ENCODE assay signal across 9 cellular contexts in the genomic region with DNA sequence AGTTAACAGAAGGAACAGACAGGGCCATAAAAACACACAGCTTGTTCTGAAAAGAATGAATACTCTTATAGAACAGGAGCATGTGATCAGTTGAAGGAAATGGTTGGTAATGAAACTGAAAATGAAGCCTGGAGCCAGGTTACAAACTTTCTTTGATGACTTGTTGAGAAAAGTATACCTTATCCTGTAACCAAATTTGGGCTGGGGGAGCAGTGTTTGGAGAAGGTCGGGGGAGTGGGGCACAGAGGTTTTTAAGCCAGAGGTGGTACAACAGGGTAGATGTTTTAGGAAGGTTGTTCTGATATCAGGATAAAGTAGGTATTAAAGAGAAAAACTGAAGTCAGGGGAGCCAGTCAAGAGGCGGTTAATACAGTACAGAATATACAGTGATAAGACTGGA. TPM values are rescaled to one million over a fixed set of nuclear protein-coding genes. Genes with fewer than 3 reads are reported as not detected.
A peak's percentile ranks its signal among the peaks of the same experiment; 100 is the strongest.
DNase-seq lines count a peak whose midpoint lies in the region; ATAC-seq lines count a peak whose summit lies in the region.
"Had no signal": no experiment of that assay in that cellular context is flagged by ENCODE, and none has a peak within 500 bp of the region (broad histone marks: within the 10 kb centered on the region; RNA-seq: fewer than 3 reads in every experiment).

No MANE protein-coding gene starts in this region.

- H3K9me3 ChIP-seq in GM23248 (ENCODE audit: low read depth): no peaks in the 10 kb centered on the region

- peaks cover 42% of the 10 kb centered on the region for H3K4me1 Mint-ChIP-seq in activated T-helper 1 cell treated with anti-CD3 and anti-CD28 coated beads, Interleukin-12 subunit alpha, Interleukin-12 subunit beta, Interleukin-2, Interleukin-4 antibody, amounts not matched to agents 30 ng/mL and 10 ng/mL and 1 ng/mL, durations not matched to agents 14 hours and 24 hours and 36 hours (ENCODE audit: low read depth)

- H3K9me2 ChIP-seq in GM23248 (ENCODE audit: insufficient read depth): no peaks in the 10 kb centered on the region

- H3K4me2 ChIP-seq in GM23248 (ENCODE audit: unreplicated experiment): no peak overlapping the region

- peak; percentile 95 for ATAC-seq in GM18502 (IDR thresholded peaks at IDR 0.05; ENCODE audit: poor library complexity, unreplicated experiment)
- peak; percentile 93 for ATAC-seq in GM19467 (IDR thresholded peaks at IDR 0.05; ENCODE audit: unreplicated experiment)
- ATAC-seq in HG03095 (IDR thresholded peaks at IDR 0.05; ENCODE audit: unreplicated experiment): peak; percentile 91
- no peak for ATAC-seq in left lobe of liver

- H3K9ac ChIP-seq in GM23248: no peak overlapping the region

- H3F3A ChIP-seq in GM23248 (ENCODE audit: insufficient read depth): peaks cover 11% of the 10 kb centered on the region; the same call in 1 of the 2 replicates

- H3K79me2 ChIP-seq in GM23248 (ENCODE audit: insufficient read depth): peaks cover 93% of the 10 kb centered on the region

- H3K9me3 Mint-ChIP-seq in activated T-helper 1 cell treated with anti-CD3 and anti-CD28 coated beads, Interleukin-12 subunit alpha, Interleukin-12 subunit beta, Interleukin-2, Interleukin-4 antibody, amounts not matched to agents 30 ng/mL and 10 ng/mL and 1 ng/mL, durations not matched to agents 14 hours and 24 hours and 36 hours: no peaks in the 10 kb centered on the region
- H3K9me3 Mint-ChIP-seq: dendritic cell treated with granulocyte-macrophage colony-stimulating factor and Interleukin-4, amounts not matched to agents 40 ng/mL and 50 ng/mL, for 4 days had no signal

- peaks cover 21% of the 10 kb centered on the region; the same call in 1 of the 2 replicates for H4K20me1 ChIP-seq in GM23248 (ENCODE audit: insufficient read depth)

- no peaks in the 10 kb centered on the region for H3K27me3 ChIP-seq in GM23248 (replicated peaks; ENCODE audit: insufficient read depth)

- H3K27ac Mint-ChIP-seq in activated T-helper 1 cell treated with anti-CD3 and anti-CD28 coated beads, Interleukin-12 subunit alpha, Interleukin-12 subunit beta, Interleukin-2, Interleukin-4 antibody, amounts not matched to agents 30 ng/mL and 10 ng/mL and 1 ng/mL, durations not matched to agents 14 hours and 24 hours and 36 hours: peak overlapping the region; percentile 89
- H3K27ac Mint-ChIP-seq: dendritic cell treated with granulocyte-macrophage colony-stimulating factor and Interleukin-4, amounts not matched to agents 40 ng/mL and 50 ng/mL, for 4 days had no signal

- intact Hi-C loops in activated T-helper 1 cell treated with anti-CD3 and anti-CD28 coated beads, Interleukin-12 subunit alpha, Interleukin-12 subunit beta, Interleukin-2, Interleukin-4 antibody, amounts not matched to agents 30 ng/mL and 10 ng/mL and 1 ng/mL, durations not matched to agents 14 hours and 24 hours and 36 hours (cut with micrococcal nuclease): loop anchor here (1.0 to 10.0 kb wide), 4 partner anchors 8 to 195 kb away; a partner anchor contains a TSS

- peak overlapping the region; percentile 76 for H3K4me3 Mint-ChIP-seq in activated T-helper 1 cell treated with anti-CD3 and anti-CD28 coated beads, Interleukin-12 subunit alpha, Interleukin-12 subunit beta, Interleukin-2, Interleukin-4 antibody, amounts not matched to agents 30 ng/mL and 10 ng/mL and 1 ng/mL, durations not matched to agents 14 hours and 24 hours and 36 hours
- H3K4me3 Mint-ChIP-seq: dendritic cell treated with granulocyte-macrophage colony-stimulating factor and Interleukin-4, amounts not matched to agents 40 ng/mL and 50 ng/mL, for 4 days had no signal

- peak; percentile 33 for DNase-seq in activated T-helper 1 cell treated with anti-CD3 and anti-CD28 coated beads, Interleukin-12 subunit alpha, Interleukin-12 subunit beta, Interleukin-2, Interleukin-4 antibody, amounts not matched to agents 30 ng/mL and 10 ng/mL and 1 ng/mL, durations not matched to agents 14 hours and 24 hours and 36 hours (ENCODE audit: low spot score)
- no peak for DNase-seq in left lobe of liver (ENCODE audit: low spot score)
- no peak for DNase-seq in GM23248
- DNase-seq in germinal center (ENCODE audit: low spot score): no peak
- DNase-seq in retina: no peak

- peaks cover 46% of the 10 kb centered on the region for H3K36me3 Mint-ChIP-seq in activated T-helper 1 cell treated with anti-CD3 and anti-CD28 coated beads, Interleukin-12 subunit alpha, Interleukin-12 subunit beta, Interleukin-2, Interleukin-4 antibody, amounts not matched to agents 30 ng/mL and 10 ng/mL and 1 ng/mL, durations not matched to agents 14 hours and 24 hours and 36 hours (ENCODE audit: low read depth)

- H3K4me1 ChIP-seq in GM23248 (ENCODE audit: insufficient read depth): peaks cover 12% of the 10 kb centered on the region

- H2AFZ ChIP-seq in GM23248: no peak overlapping the region

- no peaks in the 10 kb centered on the region for H3K27me3 Mint-ChIP-seq in activated T-helper 1 cell treated with anti-CD3 and anti-CD28 coated beads, Interleukin-12 subunit alpha, Interleukin-12 subunit beta, Interleukin-2, Interleukin-4 antibody, amounts not matched to agents 30 ng/mL and 10 ng/mL and 1 ng/mL, durations not matched to agents 14 hours and 24 hours and 36 hours (ENCODE audit: insufficient read depth)
- H3K27me3 Mint-ChIP-seq: dendritic cell treated with granulocyte-macrophage colony-stimulating factor and Interleukin-4, amounts not matched to agents 40 ng/mL and 50 ng/mL, for 4 days had no signal

- H3K36me3 ChIP-seq in GM23248 (ENCODE audit: low read depth): peaks cover 57% of the 10 kb centered on the region

- H3K4me3 ChIP-seq in GM23248: no peak overlapping the region

- no peak overlapping the region for H3K27ac ChIP-seq in GM23248

- WGBS in GM23248 (ENCODE audit: low coverage in 1 of 2, low lambda C conversion rate in 2 of 2, missing lambda C conversion rate in 2 of 2), 2 experiments: 10 to 13% methylated on average over 2 of the region's 2 CpGs

- in situ Hi-C loops in GM23248 (cut with MboI): no loop called here

RNA-seq across cellular contexts. Expression of a gene that starts 8.2 kb away (rescaled TPM):
- 42.6 and 46.5 TPM in 2 replicates for total RNA-seq in activated T-helper 1 cell treated with anti-CD3 and anti-CD28 coated beads, Interleukin-12 subunit alpha, Interleukin-12 subunit beta, Interleukin-2, Interleukin-4 antibody, amounts not matched to agents 30 ng/mL and 10 ng/mL and 1 ng/mL, durations not matched to agents 14 hours and 24 hours and 36 hours
- total RNA-seq in left lobe of liver: 16.8 TPM
- 73.0 and 73.3 TPM in 2 replicates for total RNA-seq in GM23248 (2014; rRNA removed; shearing (Covaris generic))
- 105 and 108 TPM in 2 replicates for polyA plus RNA-seq in GM23248 (2016; fragmentation: Nextera tagmentation; extraction: Ambion mirVana)

RNA-seq across cellular contexts. Expression of a gene that starts 8.3 kb away (rescaled TPM):
- 56.4 and 60.6 TPM in 2 replicates for total RNA-seq in activated T-helper 1 cell treated with anti-CD3 and anti-CD28 coated beads, Interleukin-12 subunit alpha, Interleukin-12 subunit beta, Interleukin-2, Interleukin-4 antibody, amounts not matched to agents 30 ng/mL and 10 ng/mL and 1 ng/mL, durations not matched to agents 14 hours and 24 hours and 36 hours
- total RNA-seq in left lobe of liver: 8.1 TPM
- total RNA-seq in GM23248 (2014; rRNA removed; shearing (Covaris generic)): 102 and 117 TPM in 2 replicates
- polyA plus RNA-seq in GM23248 (2016; fragmentation: Nextera tagmentation; extraction: Ambion mirVana): 71.7 and 80.3 TPM in 2 replicates

RNA-seq across cellular contexts. Expression of a gene that starts 16.3 kb away (rescaled TPM):
- total RNA-seq in activated T-helper 1 cell treated with anti-CD3 and anti-CD28 coated beads, Interleukin-12 subunit alpha, Interleukin-12 subunit beta, Interleukin-2, Interleukin-4 antibody, amounts not matched to agents 30 ng/mL and 10 ng/mL and 1 ng/mL, durations not matched to agents 14 hours and 24 hours and 36 hours: 0.49 and 1.0 TPM in 2 replicates
- 0.23 TPM for total RNA-seq in left lobe of liver
- 0.63 and 1.2 TPM in 2 replicates for total RNA-seq in GM23248 (2014; rRNA removed; shearing (Covaris generic))
- 0.24 and 0.37 TPM in 2 replicates for polyA plus RNA-seq in GM23248 (2016; fragmentation: Nextera tagmentation; extraction: Ambion mirVana)
